13 cellular contexts compared by ENCODE assay signal in genomic region chr13:39282400-39282972, GRCh38.
DNase-seq lines count a peak whose midpoint lies in the region; ATAC-seq and TF ChIP-seq lines count a peak whose summit lies in the region.
"Had no signal": no experiment of that assay in that cellular context is flagged by ENCODE, and none has a peak within 500 bp of the region (broad histone marks: within the 10 kb centered on the region; RNA-seq: fewer than 3 reads in every experiment).

No MANE protein-coding gene starts in this region.

- H3K4me3 ChIP-seq in dorsolateral prefrontal cortex = no peak overlapping the region
- H3K4me3 ChIP-seq: K562 had no signal

- H3K9me3 Mint-ChIP-seq in activated naive CD8-positive, alpha-beta T cell treated with anti-CD3 and anti-CD28 coated beads, Interleukin-2, amount 50 U/mL, for 24 hours = peaks cover 9% of the 10 kb centered on the region

- H3K27me3 Mint-ChIP-seq in activated naive CD8-positive, alpha-beta T cell treated with anti-CD3 and anti-CD28 coated beads, Interleukin-2, amount 50 U/mL, for 24 hours = peaks cover 15% of the 10 kb centered on the region

- in situ Hi-C loops in GM13977 (cut with MboI; ENCODE audit: low pct_unique_long_range_greater_than_20kb, low sequenced_read_pairs, unreplicated experiment) = loop anchor here (10.0 kb wide), 1 partner anchor 332 kb away; no protein-coding TSS in a partner anchor

- intact Hi-C loops in dorsolateral prefrontal cortex (cut with DNase I) = no loop called here
- intact Hi-C loops in left ventricle myocardium superior (cut with micrococcal nuclease) = no loop called here

- no peak overlapping the region for H3K27ac ChIP-seq in dorsolateral prefrontal cortex
- H3K27ac ChIP-seq: C4-2B had no signal

- no peaks in the 10 kb centered on the region for H3K36me3 Mint-ChIP-seq in activated naive CD8-positive, alpha-beta T cell treated with anti-CD3 and anti-CD28 coated beads, Interleukin-2, amount 50 U/mL, for 24 hours (ENCODE audit: low read depth)

- H3K4me1 Mint-ChIP-seq in activated naive CD8-positive, alpha-beta T cell treated with anti-CD3 and anti-CD28 coated beads, Interleukin-2, amount 50 U/mL, for 24 hours = no peaks in the 10 kb centered on the region

- H3K4me3 Mint-ChIP-seq in activated naive CD8-positive, alpha-beta T cell treated with anti-CD3 and anti-CD28 coated beads, Interleukin-2, amount 50 U/mL, for 24 hours = no peak overlapping the region

- no peak overlapping the region for H3K27ac Mint-ChIP-seq in activated naive CD8-positive, alpha-beta T cell treated with anti-CD3 and anti-CD28 coated beads, Interleukin-2, amount 50 U/mL, for 24 hours

- DNase-seq in GM13977 (ENCODE audit: low spot score) = peak; percentile 16
- DNase-seq in MV-4-11 (lab: John Stamatoyannopoulos, UW) = peak; percentile 68
- DNase-seq in dorsolateral prefrontal cortex = no peak
- DNase-seq in left ventricle myocardium superior = no peak
- no peak for DNase-seq in activated naive CD8-positive, alpha-beta T cell treated with anti-CD3 and anti-CD28 coated beads, Interleukin-2, amount 50 U/mL, for 24 hours
- DNase-seq in NCI-H446 (lab: John Stamatoyannopoulos, UW) = no peak
- DNase-seq: NCI-H345; SK-N-SH; stimulated activated CD4-positive, alpha-beta T cell treated with anti-CD3 and anti-CD28 coated beads, Interleukin-2, amount 100 ng/mL, for 24 hours had no signal

- ATAC-seq in GM19455 (IDR thresholded peaks at IDR 0.05; ENCODE audit: unreplicated experiment) = peak; percentile 80
- ATAC-seq in HG02938 (IDR thresholded peaks at IDR 0.05; ENCODE audit: unreplicated experiment) = peak; percentile 99
- ATAC-seq in left ventricle myocardium superior = no peak
- ATAC-seq in activated naive CD8-positive, alpha-beta T cell treated with anti-CD3 and anti-CD28 coated beads, Interleukin-2, amount 50 U/mL, for 24 hours = no peak
- ATAC-seq: K562 had no signal

- no peaks in the 10 kb centered on the region for H3K27me3 ChIP-seq in dorsolateral prefrontal cortex

- TF ChIP-seq CTCF in GM13977 (IDR thresholded peaks at IDR 0.05; ENCODE audit: extremely low read depth, insufficient read depth, missing control alignments) (no peak), dorsolateral prefrontal cortex (IDR thresholded peaks at IDR 0.05 in 54 of 56, conservative IDR thresholded peaks at IDR 0.05 in 2 of 56; ENCODE audit: low read depth in 1 of 56, partially characterized antibody in 56 of 56) (no peak)

Comparison
In these comparisons a context has a peak if more than half of its experiments do, and no peak if none do; other contexts are left out.
1. DNase-seq: peak in GM13977 (single experiment) and MV-4-11 (single experiment); none in dorsolateral prefrontal cortex (0 of 10), left ventricle myocardium superior (single experiment), activated naive CD8-positive, alpha-beta T cell treated with anti-CD3 and anti-CD28 coated beads, Interleukin-2, amount 50 U/mL, for 24 hours (single experiment) and NCI-H446 (0 of 2).
2. ATAC-seq: peak in GM19455 (single experiment) and HG02938 (single experiment); none in left ventricle myocardium superior (single experiment) and activated naive CD8-positive, alpha-beta T cell treated with anti-CD3 and anti-CD28 coated beads, Interleukin-2, amount 50 U/mL, for 24 hours (single experiment).